In genomic region chr9:132166599-132166998, GRCh38 we compare ENCODE assay signal across 10 cellular contexts. TPM values are rescaled to one million over a fixed set of nuclear protein-coding genes. Genes with fewer than 3 reads are reported as not detected.
A peak's percentile ranks its signal among the peaks of the same experiment; 100 is the strongest.
DNase-seq lines count a peak whose midpoint lies in the region; ATAC-seq and TF ChIP-seq lines count a peak whose summit lies in the region.
"Had no signal": no experiment of that assay in that cellular context is flagged by ENCODE, and none has a peak within 500 bp of the region (broad histone marks: within the 10 kb centered on the region; RNA-seq: fewer than 3 reads in every experiment).

No MANE protein-coding gene starts in this region.

- H3K79me1 ChIP-seq in trophoblast cell (ENCODE audit: low read length): no peaks in the 10 kb centered on the region

- H4K12ac ChIP-seq in trophoblast cell (ENCODE audit: low read depth, low read length): no peak overlapping the region

- no peak overlapping the region for H3K9ac ChIP-seq in trophoblast cell (ENCODE audit: low read length)

- no peak overlapping the region for H4K8ac ChIP-seq in trophoblast cell (ENCODE audit: low read depth, low read length)

- H3K36me3 Mint-ChIP-seq in activated T-helper 1 cell treated with anti-CD3 and anti-CD28 coated beads, Interleukin-12 subunit alpha, Interleukin-12 subunit beta, Interleukin-2, Interleukin-4 antibody, amounts not matched to agents 30 ng/mL and 10 ng/mL and 1 ng/mL, durations not matched to agents 14 hours and 24 hours and 36 hours (ENCODE audit: low read depth): peaks cover 6% of the 10 kb centered on the region

- POLR2A ChIA-PET in PC-9 (lab: Charles Lee; ENCODE audit: unreplicated experiment): interaction anchor here (0.6 kb wide), 1 partner anchor 82 kb away, joined by 5 read pairs; no protein-coding TSS in a partner anchor

- peak; percentile 24 for DNase-seq in stimulated activated CD4-positive, alpha-beta T cell treated with anti-CD3 and anti-CD28 coated beads, Interleukin-1b, Interleukin-23, amount 100 ng/mL, for 48 hours
- no peak for DNase-seq in stimulated activated CD4-positive, alpha-beta T cell treated with anti-CD3 and anti-CD28 coated beads, Interleukin-4, amount 100 ng/mL, for 4 hours
- no peak for DNase-seq in PC-9
- DNase-seq in erythroblast (lab: John Stamatoyannopoulos, UW): peak; percentile 18 to 25
- DNase-seq in trophoblast cell: no peak
- DNase-seq in AG08395 (ENCODE audit: low spot score): no peak
- DNase-seq in activated T-helper 1 cell treated with anti-CD3 and anti-CD28 coated beads, Interleukin-12 subunit alpha, Interleukin-12 subunit beta, Interleukin-2, Interleukin-4 antibody, amounts not matched to agents 30 ng/mL and 10 ng/mL and 1 ng/mL, durations not matched to agents 14 hours and 24 hours and 36 hours (ENCODE audit: low spot score): no peak
- DNase-seq: amniotic stem cell, Calu3 had no signal

- H3K9me3 ChIP-seq in PC-9 (ENCODE audit: insufficient read depth, low read depth) (no peaks in the 10 kb centered on the region), trophoblast cell (ENCODE audit: insufficient read depth, low read depth, low read length) (peaks cover 4% of the 10 kb centered on the region)

- no peak overlapping the region for H3K14ac ChIP-seq in trophoblast cell (ENCODE audit: low read length)

- H3K27ac ChIP-seq in PC-9 (no peak overlapping the region), trophoblast cell (ENCODE audit: low read depth, low read length) (no peak overlapping the region)

- no peak overlapping the region for H2BK5ac ChIP-seq in trophoblast cell (ENCODE audit: low read depth, low read length, poor library complexity)

- no peaks in the 10 kb centered on the region for H3K9me2 ChIP-seq in PC-9 (ENCODE audit: insufficient read depth)

- H3K79me2 ChIP-seq in PC-9 (ENCODE audit: low read depth) (no peaks in the 10 kb centered on the region), trophoblast cell (ENCODE audit: control insufficient read depth, insufficient read depth, low read length, poor library complexity) (no peaks in the 10 kb centered on the region)

- H3K4me2 ChIP-seq in PC-9 (no peak overlapping the region), trophoblast cell (ENCODE audit: low read length) (no peak overlapping the region)

- H3K4me1 ChIP-seq in PC-9 (replicated peaks; ENCODE audit: insufficient read depth) (no peaks in the 10 kb centered on the region), trophoblast cell (ENCODE audit: control insufficient read depth in 1 of 2, insufficient read depth in 2 of 2, low read length in 2 of 2) (peaks cover under 1 to 6% of the 10 kb centered on the region in 2 experiments)

- no peak for TF ChIP-seq POLR2A in erythroblast (IDR thresholded peaks at IDR 0.05; ENCODE audit: low read length)

- no peak for ATAC-seq in GM19463 (IDR thresholded peaks at IDR 0.05; ENCODE audit: unreplicated experiment)

- CTCF ChIA-PET in PC-9 (lab: Charles Lee): no interaction called here

- H3K4ac ChIP-seq in trophoblast cell (ENCODE audit: low read depth, low read length): no peak overlapping the region

- 0 out of 2 replicates have a peak, but pooled peaks have one; percentile 23 for TF ChIP-seq CTCF in PC-9 (conservative IDR thresholded peaks at IDR 0.05)

- no TSS peak for BruUV-seq in PC-9 (replicated peaks; lab: Mats Ljungman, UMichigan)

- peaks cover 10% of the 10 kb centered on the region for H3K4me1 Mint-ChIP-seq in activated T-helper 1 cell treated with anti-CD3 and anti-CD28 coated beads, Interleukin-12 subunit alpha, Interleukin-12 subunit beta, Interleukin-2, Interleukin-4 antibody, amounts not matched to agents 30 ng/mL and 10 ng/mL and 1 ng/mL, durations not matched to agents 14 hours and 24 hours and 36 hours (ENCODE audit: low read depth)

- no peak overlapping the region for H4K91ac ChIP-seq in trophoblast cell (ENCODE audit: low read depth, low read length)

- H3K36me3 ChIP-seq in PC-9 (ENCODE audit: low read depth): no peaks in the 10 kb centered on the region
- no peaks in the 10 kb centered on the region for H3K36me3 ChIP-seq in trophoblast cell (ENCODE audit: control insufficient read depth in 1 of 2, insufficient read depth in 2 of 2, low read length in 2 of 2)

- no peak overlapping the region for H3K4me3 Mint-ChIP-seq in activated T-helper 1 cell treated with anti-CD3 and anti-CD28 coated beads, Interleukin-12 subunit alpha, Interleukin-12 subunit beta, Interleukin-2, Interleukin-4 antibody, amounts not matched to agents 30 ng/mL and 10 ng/mL and 1 ng/mL, durations not matched to agents 14 hours and 24 hours and 36 hours

- no CpG with 5 or more reads among the region's 19 CpGs for WGBS in trophoblast cell (ENCODE audit: extremely low coverage, insufficient coverage, insufficient read length)

- no peak overlapping the region for H2BK12ac ChIP-seq in trophoblast cell (ENCODE audit: low read length)

- H3K27me3 Mint-ChIP-seq in activated T-helper 1 cell treated with anti-CD3 and anti-CD28 coated beads, Interleukin-12 subunit alpha, Interleukin-12 subunit beta, Interleukin-2, Interleukin-4 antibody, amounts not matched to agents 30 ng/mL and 10 ng/mL and 1 ng/mL, durations not matched to agents 14 hours and 24 hours and 36 hours (ENCODE audit: insufficient read depth): peaks cover 38% of the 10 kb centered on the region

- H3K4me3 ChIP-seq in PC-9 (no peak overlapping the region), trophoblast cell (ENCODE audit: low read depth, low read length) (no peak overlapping the region)

- H4K20me1 ChIP-seq in PC-9 (ENCODE audit: insufficient read depth): peaks cover 6% of the 10 kb centered on the region; the same call in 1 of the 2 replicates

- no peak overlapping the region for H3K23ac ChIP-seq in trophoblast cell (ENCODE audit: low read length)

- intact Hi-C loops in PC-9 (cut with micrococcal nuclease; ENCODE audit: unreplicated experiment): no loop called here
- intact Hi-C loops in activated T-helper 1 cell treated with anti-CD3 and anti-CD28 coated beads, Interleukin-12 subunit alpha, Interleukin-12 subunit beta, Interleukin-2, Interleukin-4 antibody, amounts not matched to agents 30 ng/mL and 10 ng/mL and 1 ng/mL, durations not matched to agents 14 hours and 24 hours and 36 hours (cut with micrococcal nuclease): no loop called here

- no peak overlapping the region for H2AFZ ChIP-seq in PC-9
- no peak overlapping the region for H2AFZ ChIP-seq in trophoblast cell (ENCODE audit: insufficient read depth, low read length, poor library complexity)

- H3F3A ChIP-seq in PC-9 (ENCODE audit: insufficient read depth, low read depth): no peaks in the 10 kb centered on the region

- no peaks in the 10 kb centered on the region for H3K9me3 Mint-ChIP-seq in activated T-helper 1 cell treated with anti-CD3 and anti-CD28 coated beads, Interleukin-12 subunit alpha, Interleukin-12 subunit beta, Interleukin-2, Interleukin-4 antibody, amounts not matched to agents 30 ng/mL and 10 ng/mL and 1 ng/mL, durations not matched to agents 14 hours and 24 hours and 36 hours

- no peak overlapping the region for H3K27ac Mint-ChIP-seq in activated T-helper 1 cell treated with anti-CD3 and anti-CD28 coated beads, Interleukin-12 subunit alpha, Interleukin-12 subunit beta, Interleukin-2, Interleukin-4 antibody, amounts not matched to agents 30 ng/mL and 10 ng/mL and 1 ng/mL, durations not matched to agents 14 hours and 24 hours and 36 hours

- no peak overlapping the region for H2AK5ac ChIP-seq in trophoblast cell (ENCODE audit: low read length)

- H3K27me3 ChIP-seq in PC-9 (ENCODE audit: insufficient read depth, low read depth) (peaks cover 88% of the 10 kb centered on the region), trophoblast cell (ENCODE audit: insufficient read depth, low read length) (peaks cover 43% of the 10 kb centered on the region)

- H3K18ac ChIP-seq in trophoblast cell (ENCODE audit: low read length): no peak overlapping the region

- H2BK120ac ChIP-seq in trophoblast cell (ENCODE audit: insufficient read depth, low read length, poor library complexity): no peak overlapping the region

RNA-seq across cellular contexts. Expression of gene NTNG2, which starts 4.7 kb away (rescaled TPM):
- not detected in 2 replicates for total RNA-seq in PC-9 (2021)
- polyA plus RNA-seq in trophoblast cell (2013): 0.78 and 0.92 TPM in 2 replicates
- total RNA-seq in activated T-helper 1 cell treated with anti-CD3 and anti-CD28 coated beads, Interleukin-12 subunit alpha, Interleukin-12 subunit beta, Interleukin-2, Interleukin-4 antibody, amounts not matched to agents 30 ng/mL and 10 ng/mL and 1 ng/mL, durations not matched to agents 14 hours and 24 hours and 36 hours: 4.6 and 6.2 TPM in 2 replicates
- total RNA-seq: Calu3 had no signal

Comparison
In these comparisons a context has a peak if more than half of its experiments do, and no peak if none do; other contexts are left out.
1. DNase-seq: peak in stimulated activated CD4-positive, alpha-beta T cell treated with anti-CD3 and anti-CD28 coated beads, Interleukin-1b, Interleukin-23, amount 100 ng/mL, for 48 hours (single experiment) and erythroblast (2 of 2); none in stimulated activated CD4-positive, alpha-beta T cell treated with anti-CD3 and anti-CD28 coated beads, Interleukin-4, amount 100 ng/mL, for 4 hours (0 of 2), PC-9 (0 of 2), trophoblast cell (0 of 2), AG08395 (single experiment) and activated T-helper 1 cell treated with anti-CD3 and anti-CD28 coated beads, Interleukin-12 subunit alpha, Interleukin-12 subunit beta, Interleukin-2, Interleukin-4 antibody, amounts not matched to agents 30 ng/mL and 10 ng/mL and 1 ng/mL, durations not matched to agents 14 hours and 24 hours and 36 hours (single experiment).